2 cellular contexts compared by ENCODE assay signal in the genomic region with DNA sequence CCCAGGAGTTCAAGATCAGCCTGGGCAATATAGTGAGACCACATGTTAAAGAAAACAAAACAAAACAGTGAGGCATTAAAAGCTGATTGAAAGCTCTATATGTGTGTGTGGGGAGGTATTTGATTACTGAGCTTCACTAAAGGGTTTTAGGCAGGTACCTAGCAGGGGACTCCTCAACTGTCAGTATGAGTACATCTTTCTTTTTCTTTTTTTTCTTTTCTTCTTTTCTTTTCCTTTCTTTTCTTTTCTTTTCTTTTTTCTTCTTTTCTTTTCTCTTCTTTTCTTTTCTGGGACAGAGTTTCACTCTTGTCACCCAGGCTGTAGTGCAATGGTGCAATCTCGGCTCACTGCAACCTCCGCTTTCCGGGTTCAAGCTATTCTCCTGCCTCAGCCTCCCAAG.
TF ChIP-seq lines count a peak whose summit lies in the region.

No MANE protein-coding gene starts in this region.

TF ChIP-seq in HEK293, 187 proteins besides CTCF, POLR2A, EP300 and RAD21:
- no peak for TF ChIP-seq ZSCAN16 (tag by site-specific recombination; IDR thresholded peaks at IDR 0.05)
- TF ChIP-seq PRDM1 (tag by site-specific recombination; IDR thresholded peaks at IDR 0.05): peak; percentile 69

TF ChIP-seq in K562, 482 proteins besides CTCF, POLR2A, EP300 and RAD21:
- TF ChIP-seq U2AF1 (optimal IDR thresholded peaks at IDR 0.05; ENCODE audit: low read depth, low read length): peak; percentile 62
- TF ChIP-seq, protein P1, sequence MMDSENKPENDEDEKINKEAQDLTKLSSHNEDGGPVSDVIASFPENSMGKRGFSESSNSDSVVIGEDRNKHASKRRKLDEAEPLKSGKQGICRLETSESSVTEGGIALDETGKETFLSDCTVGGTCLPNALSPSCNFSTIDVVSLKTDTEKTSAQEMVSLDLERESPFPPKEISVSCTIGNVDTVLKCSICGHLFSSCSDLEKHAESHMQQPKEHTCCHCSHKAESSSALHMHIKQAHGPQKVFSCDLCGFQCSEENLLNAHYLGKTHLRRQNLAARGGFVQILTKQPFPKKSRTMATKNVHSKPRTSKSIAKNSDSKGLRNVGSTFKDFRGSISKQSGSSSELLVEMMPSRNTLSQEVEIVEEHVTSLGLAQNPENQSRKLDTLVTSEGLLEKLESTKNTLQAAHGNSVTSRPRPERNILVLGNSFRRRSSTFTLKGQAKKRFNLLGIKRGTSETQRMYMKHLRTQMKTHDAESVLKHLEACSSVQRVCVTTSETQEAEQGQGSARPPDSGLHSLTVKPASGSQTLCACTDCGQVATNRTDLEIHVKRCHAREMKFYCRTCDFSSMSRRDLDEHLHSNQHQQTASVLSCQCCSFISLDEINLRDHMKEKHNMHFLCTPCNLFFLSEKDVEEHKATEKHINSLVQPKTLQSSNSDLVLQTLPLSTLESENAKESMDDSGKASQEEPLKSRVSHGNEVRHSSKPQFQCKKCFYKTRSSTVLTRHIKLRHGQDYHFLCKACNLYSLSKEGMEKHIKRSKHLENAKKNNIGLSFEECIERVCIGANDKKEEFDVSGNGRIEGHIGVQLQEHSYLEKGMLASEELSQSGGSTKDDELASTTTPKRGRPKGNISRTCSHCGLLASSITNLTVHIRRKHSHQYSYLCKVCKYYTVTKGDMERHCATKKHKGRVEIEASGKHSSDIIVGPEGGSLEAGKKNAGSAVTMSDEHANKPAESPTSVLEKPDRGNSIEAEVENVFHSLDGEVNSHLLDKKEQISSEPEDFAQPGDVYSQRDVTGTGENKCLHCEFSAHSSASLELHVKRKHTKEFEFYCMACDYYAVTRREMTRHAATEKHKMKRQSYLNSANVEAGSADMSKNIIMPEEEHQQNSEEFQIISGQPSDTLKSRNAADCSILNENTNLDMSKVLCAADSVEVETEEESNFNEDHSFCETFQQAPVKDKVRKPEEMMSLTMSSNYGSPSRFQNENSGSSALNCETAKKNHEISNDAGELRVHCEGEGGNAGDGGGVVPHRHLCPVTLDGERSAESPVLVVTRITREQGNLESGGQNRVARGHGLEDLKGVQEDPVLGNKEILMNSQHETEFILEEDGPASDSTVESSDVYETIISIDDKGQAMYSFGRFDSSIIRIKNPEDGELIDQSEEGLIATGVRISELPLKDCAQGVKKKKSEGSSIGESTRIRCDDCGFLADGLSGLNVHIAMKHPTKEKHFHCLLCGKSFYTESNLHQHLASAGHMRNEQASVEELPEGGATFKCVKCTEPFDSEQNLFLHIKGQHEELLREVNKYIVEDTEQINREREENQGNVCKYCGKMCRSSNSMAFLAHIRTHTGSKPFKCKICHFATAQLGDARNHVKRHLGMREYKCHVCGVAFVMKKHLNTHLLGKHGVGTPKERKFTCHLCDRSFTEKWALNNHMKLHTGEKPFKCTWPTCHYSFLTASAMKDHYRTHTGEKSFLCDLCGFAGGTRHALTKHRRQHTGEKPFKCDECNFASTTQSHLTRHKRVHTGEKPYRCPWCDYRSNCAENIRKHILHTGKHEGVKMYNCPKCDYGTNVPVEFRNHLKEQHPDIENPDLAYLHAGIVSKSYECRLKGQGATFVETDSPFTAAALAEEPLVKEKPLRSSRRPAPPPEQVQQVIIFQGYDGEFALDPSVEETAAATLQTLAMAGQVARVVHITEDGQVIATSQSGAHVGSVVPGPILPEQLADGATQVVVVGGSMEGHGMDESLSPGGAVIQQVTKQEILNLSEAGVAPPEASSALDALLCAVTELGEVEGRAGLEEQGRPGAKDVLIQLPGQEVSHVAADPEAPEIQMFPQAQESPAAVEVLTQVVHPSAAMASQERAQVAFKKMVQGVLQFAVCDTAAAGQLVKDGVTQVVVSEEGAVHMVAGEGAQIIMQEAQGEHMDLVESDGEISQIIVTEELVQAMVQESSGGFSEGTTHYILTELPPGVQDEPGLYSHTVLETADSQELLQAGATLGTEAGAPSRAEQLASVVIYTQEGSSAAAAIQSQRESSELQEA (IDR thresholded peaks at IDR 0.05; ENCODE audit: low read depth): no peak
- TF ChIP-seq, protein P2, sequence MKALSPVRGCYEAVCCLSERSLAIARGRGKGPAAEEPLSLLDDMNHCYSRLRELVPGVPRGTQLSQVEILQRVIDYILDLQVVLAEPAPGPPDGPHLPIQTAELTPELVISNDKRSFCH (CRISPR knock-in tag; IDR thresholded peaks at IDR 0.05): no peak
- TF ChIP-seq, protein P2 (tag; IDR thresholded peaks at IDR 0.05): no peak
- TF ChIP-seq, protein P3, sequence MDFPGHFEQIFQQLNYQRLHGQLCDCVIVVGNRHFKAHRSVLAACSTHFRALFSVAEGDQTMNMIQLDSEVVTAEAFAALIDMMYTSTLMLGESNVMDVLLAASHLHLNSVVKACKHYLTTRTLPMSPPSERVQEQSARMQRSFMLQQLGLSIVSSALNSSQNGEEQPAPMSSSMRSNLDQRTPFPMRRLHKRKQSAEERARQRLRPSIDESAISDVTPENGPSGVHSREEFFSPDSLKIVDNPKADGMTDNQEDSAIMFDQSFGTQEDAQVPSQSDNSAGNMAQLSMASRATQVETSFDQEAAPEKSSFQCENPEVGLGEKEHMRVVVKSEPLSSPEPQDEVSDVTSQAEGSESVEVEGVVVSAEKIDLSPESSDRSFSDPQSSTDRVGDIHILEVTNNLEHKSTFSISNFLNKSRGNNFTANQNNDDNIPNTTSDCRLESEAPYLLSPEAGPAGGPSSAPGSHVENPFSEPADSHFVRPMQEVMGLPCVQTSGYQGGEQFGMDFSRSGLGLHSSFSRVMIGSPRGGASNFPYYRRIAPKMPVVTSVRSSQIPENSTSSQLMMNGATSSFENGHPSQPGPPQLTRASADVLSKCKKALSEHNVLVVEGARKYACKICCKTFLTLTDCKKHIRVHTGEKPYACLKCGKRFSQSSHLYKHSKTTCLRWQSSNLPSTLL (IDR thresholded peaks at IDR 0.05): no peak
- TF ChIP-seq, protein P4, sequence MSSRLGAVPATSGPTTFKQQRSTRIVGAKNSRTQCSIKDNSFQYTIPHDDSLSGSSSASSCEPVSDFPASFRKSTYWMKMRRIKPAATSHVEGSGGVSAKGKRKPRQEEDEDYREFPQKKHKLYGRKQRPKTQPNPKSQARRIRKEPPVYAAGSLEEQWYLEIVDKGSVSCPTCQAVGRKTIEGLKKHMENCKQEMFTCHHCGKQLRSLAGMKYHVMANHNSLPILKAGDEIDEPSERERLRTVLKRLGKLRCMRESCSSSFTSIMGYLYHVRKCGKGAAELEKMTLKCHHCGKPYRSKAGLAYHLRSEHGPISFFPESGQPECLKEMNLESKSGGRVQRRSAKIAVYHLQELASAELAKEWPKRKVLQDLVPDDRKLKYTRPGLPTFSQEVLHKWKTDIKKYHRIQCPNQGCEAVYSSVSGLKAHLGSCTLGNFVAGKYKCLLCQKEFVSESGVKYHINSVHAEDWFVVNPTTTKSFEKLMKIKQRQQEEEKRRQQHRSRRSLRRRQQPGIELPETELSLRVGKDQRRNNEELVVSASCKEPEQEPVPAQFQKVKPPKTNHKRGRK (tag; IDR thresholded peaks at IDR 0.05): 0 out of 2 replicates have a peak, but pooled peaks have one; percentile 24
